ENCODE assay signal across 28 cellular contexts in genomic region chr1:116720406-116721071, GRCh38. TPM values are rescaled to one million over a fixed set of nuclear protein-coding genes. Genes with fewer than 3 reads are reported as not detected.
"Had no signal": no experiment of that assay in that cellular context is flagged by ENCODE, and none has a peak within 500 bp of the region (broad histone marks: within the 10 kb centered on the region; RNA-seq: fewer than 3 reads in every experiment).

No MANE protein-coding gene starts in this region.

- H3K4me3 ChIP-seq: ascending aorta, left lung, lung, neural progenitor cell, right atrium auricular region, spleen, thoracic aorta had no signal

- H3K27me3 Mint-ChIP-seq: activated B cell treated with CpG ODN at 0.5 μM for 24 hours; activated T-cell treated with anti-CD3 and anti-CD28 coated beads, Interleukin-2, amount 50 U/mL, for 24 hours; central memory CD8-positive, alpha-beta T cell; type B pancreatic cell had no signal

- H3K36me3 ChIP-seq: ascending aorta, left lung, neural progenitor cell, right atrium auricular region, spleen, thoracic aorta had no signal

- H3K4me1 Mint-ChIP-seq: activated B cell treated with CpG ODN at 0.5 μM for 24 hours; central memory CD8-positive, alpha-beta T cell; neural progenitor cell had no signal

- DNase-seq: activated B cell treated with CpG ODN at 0.5 μM for 24 hours; activated CD4-positive, alpha-beta T cell treated with anti-CD3 and anti-CD28 coated beads for 36 hours; activated CD4-positive, alpha-beta T cell treated with anti-CD3 and anti-CD28 coated beads, Interleukin-2, amount 50 U/mL, for 4 hours; activated CD8-positive, alpha-beta memory T cell treated with anti-CD3 and anti-CD28 coated beads for 24 hours; activated CD8-positive, alpha-beta memory T cell treated with anti-CD3 and anti-CD28 coated beads, Interleukin-2, amount 50 U/mL, for 4 hours; activated T-cell treated with anti-CD3 and anti-CD28 coated beads, Interleukin-2, amount 50 U/mL, for 24 hours; effector memory CD4-positive, alpha-beta T cell; kidney glomerular epithelial cell; left lung; naive thymus-derived CD8-positive, alpha-beta T cell; spleen; stimulated activated CD4-positive, alpha-beta T cell treated with anti-CD3 and anti-CD28 coated beads, Interleukin-4, amount 100 ng/mL, for 24 hours; stimulated activated naive CD4-positive, alpha-beta T cell treated with Interleukin-2 at 50 U/mL for 16 hours; T-helper 1 cell had no signal

- FAIRE-seq: colon had no signal

- H3K4me2 ChIP-seq: neural progenitor cell had no signal

- H3K27me3 ChIP-seq: ascending aorta, left lung, neural progenitor cell, right atrium auricular region, spleen had no signal

- H3K27ac Mint-ChIP-seq: activated B cell treated with CpG ODN at 0.5 μM for 24 hours; activated CD4-positive, alpha-beta T cell treated with anti-CD3 and anti-CD28 coated beads for 36 hours; activated naive CD4-positive, alpha-beta T cell treated with anti-CD3 and anti-CD28 coated beads, Interleukin-2, amount 50 U/mL, for 72 hours; activated T-cell treated with anti-CD3 and anti-CD28 coated beads, Interleukin-2, amount 50 U/mL, for 24 hours; activated T-helper 17 cell treated with anti-CD3 and anti-CD28 coated beads, Interleukin-2, amount 50 U/mL, for 72 hours; mesothelial cell of epicardium; naive thymus-derived CD8-positive, alpha-beta T cell; neural progenitor cell; type B pancreatic cell had no signal

- H3K4me1 ChIP-seq: ascending aorta, left lung, neural progenitor cell, right atrium auricular region had no signal

- H3K4me3 Mint-ChIP-seq: activated B cell treated with CpG ODN at 0.5 μM for 24 hours; activated CD4-positive, alpha-beta T cell treated with anti-CD3 and anti-CD28 coated beads for 36 hours; activated T-cell treated with anti-CD3 and anti-CD28 coated beads, Interleukin-2, amount 50 U/mL, for 24 hours; activated T-helper 17 cell treated with anti-CD3 and anti-CD28 coated beads, Interleukin-2, amount 50 U/mL, for 72 hours; central memory CD8-positive, alpha-beta T cell; mesothelial cell of epicardium; naive thymus-derived CD8-positive, alpha-beta T cell; neural progenitor cell; type B pancreatic cell had no signal

- H3K36me3 Mint-ChIP-seq: mesothelial cell of epicardium, neural progenitor cell had no signal

- H3K9me3 ChIP-seq: ascending aorta, left lung, right atrium auricular region, spleen, thoracic aorta had no signal

- H3K9ac ChIP-seq: neural progenitor cell had no signal

- H3K27ac ChIP-seq: ascending aorta, left lung, neural progenitor cell, right atrium auricular region, spleen, thoracic aorta had no signal

- H2AFZ ChIP-seq: neural progenitor cell had no signal

- H3K9me3 Mint-ChIP-seq: activated B cell treated with CpG ODN at 0.5 μM for 24 hours; activated T-cell treated with anti-CD3 and anti-CD28 coated beads, Interleukin-2, amount 50 U/mL, for 24 hours; activated T-helper 17 cell treated with anti-CD3 and anti-CD28 coated beads, Interleukin-2, amount 50 U/mL, for 72 hours; central memory CD8-positive, alpha-beta T cell; type B pancreatic cell had no signal

- ATAC-seq: activated CD4-positive, alpha-beta T cell treated with anti-CD3 and anti-CD28 coated beads for 36 hours; activated naive CD4-positive, alpha-beta T cell treated with anti-CD3 and anti-CD28 coated beads, Interleukin-2, amount 50 U/mL, for 72 hours; activated T-helper 17 cell treated with anti-CD3 and anti-CD28 coated beads, Interleukin-2, amount 50 U/mL, for 72 hours; left lung; naive thymus-derived CD8-positive, alpha-beta T cell had no signal

RNA-seq across cellular contexts. Expression of gene CD2, which starts 33.7 kb away (rescaled TPM):
- total RNA-seq: ascending aorta, dermis microvascular lymphatic vessel endothelial cell, fibroblast of villous mesenchyme, glomerular endothelial cell, mesothelial cell of epicardium had no signal

RNA-seq across cellular contexts. Expression of gene IGSF3, which starts 53.0 kb away (rescaled TPM):
- polyA plus RNA-seq: naive thymus-derived CD8-positive, alpha-beta T cell had no signal
